In genomic region chr13:51221674-51222509, GRCh38 we compare ENCODE assay signal across 8 cellular contexts. TPM values are rescaled to one million over a fixed set of nuclear protein-coding genes. Genes with fewer than 3 reads are reported as not detected.
DNase-seq lines count a peak whose midpoint lies in the region; ATAC-seq and TF ChIP-seq lines count a peak whose summit lies in the region.

Gene FAM124A, plus strand, starts transcription at chr13:51222398. Its CDS starts 104 bp downstream, at chr13:51222502.

- intact Hi-C loops in adrenal gland (cut with DNase I), result loop anchor here in 1 of 2 donors (5.0 kb wide), 1 partner anchor 65 kb away; no protein-coding TSS in a partner anchor
- intact Hi-C loops in prostate gland (cut with DNase I), result loop anchor here (1.0 to 5.0 kb wide), 2 partner anchors 64 to 75 kb away; no protein-coding TSS in a partner anchor

- H3K27me3 ChIP-seq in ACC112 (ENCODE audit: insufficient read depth, low read length), result 0 out of 2 replicates have a peak, but pooled peaks cover 5% of the 10 kb centered on the region
- H3K27me3 ChIP-seq in adrenal gland, result no peaks in the 10 kb centered on the region
- H3K27me3 ChIP-seq in right atrium auricular region, result no peaks in the 10 kb centered on the region
- H3K27me3 ChIP-seq in prostate gland (replicated peaks; ENCODE audit: insufficient read depth), result no peaks in the 10 kb centered on the region

- 0 to 3% (median 2%) methylated on average over 8 to 86 of the region's 86 CpGs for WGBS in adrenal gland, 4 donors
- 2% methylated on average over 20 of the region's 86 CpGs for WGBS in prostate gland

- in situ Hi-C loops in GM13977 (cut with MboI; ENCODE audit: low pct_unique_long_range_greater_than_20kb, low sequenced_read_pairs, unreplicated experiment), result no loop called here

- H3K79me2 ChIP-seq in ACC112 (ENCODE audit: control insufficient read depth, insufficient read depth, low read length, unreplicated experiment), result no peaks in the 10 kb centered on the region

- DNase-seq in GM13977 (ENCODE audit: low spot score) (peak; percentile 71), RPMI7951 (ENCODE audit: low read depth) (peak; percentile 32), adrenal gland (peak in 6 of 7 donors; percentile 27 to 62 (median 46)), right atrium auricular region (ENCODE audit: low spot score) (no peak), prostate gland (ENCODE audit: low spot score) (peak; percentile 37), middle frontal gyrus (ENCODE audit: extremely low spot score, low spot score) (no peak)

- no peak within 1 kb of the TSS for H3K27ac ChIP-seq in ACC112 (ENCODE audit: low read depth, low read length)
- H3K27ac ChIP-seq in adrenal gland, result peak within 1 kb of the TSS in 2 of 5 donors; percentile 36 to 77
- H3K27ac ChIP-seq in right atrium auricular region, result peak within 1 kb of the TSS; percentile 79 to 80
- peak within 1 kb of the TSS; percentile 50 to 73 for H3K27ac ChIP-seq in prostate gland

- peak within 1 kb of the TSS; percentile 89 for H2AFZ ChIP-seq in ACC112 (ENCODE audit: low read length, unreplicated experiment)

- H3K9me3 ChIP-seq in adrenal gland (replicated peaks in 1 of 3) (no peaks in the 10 kb centered on the region), right atrium auricular region (no peaks in the 10 kb centered on the region), prostate gland (no peaks in the 10 kb centered on the region)

- peak; percentile 40 for TF ChIP-seq CTCF in GM13977 (IDR thresholded peaks at IDR 0.05; ENCODE audit: extremely low read depth, insufficient read depth, missing control alignments)
- peak in 3 of 6 experiments; percentile 37 to 67 (median 42) for TF ChIP-seq CTCF in adrenal gland (IDR thresholded peaks at IDR 0.05)
- TF ChIP-seq CTCF in right atrium auricular region (IDR thresholded peaks at IDR 0.05), result peak in 1 of 2 donors; percentile 27
- peak in 2 of 4 experiments; percentile 36 to 61 for TF ChIP-seq CTCF in prostate gland (IDR thresholded peaks at IDR 0.05)

- peak; percentile 86 for ATAC-seq in HG03159 (IDR thresholded peaks at IDR 0.05; ENCODE audit: unreplicated experiment)

- peak; percentile 10 to 41 for TF ChIP-seq POLR2A in adrenal gland (IDR thresholded peaks at IDR 0.05)
- TF ChIP-seq POLR2A in prostate gland (IDR thresholded peaks at IDR 0.05), result no peak

- H3K4me3 ChIP-seq in ACC112 (ENCODE audit: low read depth, low read length) (peak within 1 kb of the TSS; percentile 87), adrenal gland (peak within 1 kb of the TSS in 3 of 4 donors; percentile 40 to 98 (median 64)), right atrium auricular region (peak within 1 kb of the TSS; percentile 92 to 93), prostate gland (peak within 1 kb of the TSS; percentile 81 to 87)

- H3K4me1 ChIP-seq in ACC112 (ENCODE audit: control insufficient read depth, insufficient read depth, low read length, unreplicated experiment) (no peaks in the 10 kb centered on the region), adrenal gland (replicated peaks in 1 of 2) (peaks cover 3 to 5% of the 10 kb centered on the region in 2 donors), right atrium auricular region (peaks cover 0 to 17% of the 10 kb centered on the region in 2 donors), prostate gland (replicated peaks) (no peaks in the 10 kb centered on the region)

- no peaks in the 10 kb centered on the region for H3K36me3 ChIP-seq in ACC112 (ENCODE audit: insufficient read depth, low read length)
- H3K36me3 ChIP-seq in adrenal gland (replicated peaks in 1 of 2), result no peaks in the 10 kb centered on the region
- H3K36me3 ChIP-seq in right atrium auricular region, result no peaks in the 10 kb centered on the region
- no peaks in the 10 kb centered on the region for H3K36me3 ChIP-seq in prostate gland

RNA-seq across cellular contexts. Expression of gene FAM124A, which starts in this region (rescaled TPM):
- 0.10 and 0.24 TPM in 2 replicates for total RNA-seq in RPMI7951 (2014; rRNA removed; shearing (Covaris generic))
- total RNA-seq in adrenal gland (10 to 100 TPM in 1 of 8 donors, 1 to 10 TPM in 7; 1.9 to 11.7 (median 3.9) TPM), right atrium auricular region (1 to 10 TPM; 8.0 to 8.6 TPM), prostate gland (10 to 100 TPM in 1 of 2 donors, 1 to 10 TPM in 1; 5.5 to 11.2 TPM)
- polyA plus RNA-seq in adrenal gland, result 1 to 10 TPM; 1.2 to 3.0 (median 2.8) TPM

Comparison
In these comparisons a context has a peak if more than half of its experiments do, and no peak if none do; other contexts are left out.
1. Peak in DNase-seq in RPMI7951; RNA of the gene not detected or under 1 TPM.
2. DNase-seq: peak in GM13977 (single experiment), adrenal gland (6 of 7) and prostate gland (single experiment); none in right atrium auricular region (single experiment) and middle frontal gyrus (single experiment).
3. Peak in every context shown above with its lines, with median percentiles within 50 percentile points of each other: H3K4me3 ChIP-seq.